ENCODE assay signal across 9 cellular contexts in the genomic region with DNA sequence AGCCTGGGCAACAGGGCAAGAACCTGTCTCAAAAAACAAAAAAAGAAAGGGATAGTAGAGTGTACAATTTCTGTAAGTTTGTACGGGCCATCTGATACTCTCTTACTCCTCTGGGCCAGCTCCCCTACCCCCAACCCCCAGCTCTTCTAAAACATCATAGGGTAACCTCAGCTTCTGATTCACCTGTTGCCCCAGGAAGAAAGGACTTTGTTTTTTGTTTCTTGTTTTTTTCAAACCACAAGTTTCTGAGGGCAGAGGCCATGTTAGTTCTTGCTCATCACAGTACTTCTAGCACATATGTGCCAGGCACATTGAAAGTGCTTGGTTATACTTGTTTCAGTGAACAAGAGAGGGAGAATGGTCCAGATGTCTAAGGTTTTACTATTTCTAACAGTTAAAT. TPM values are rescaled to one million over a fixed set of nuclear protein-coding genes. Genes with fewer than 3 reads are reported as not detected.
DNase-seq lines count a peak whose midpoint lies in the region; ATAC-seq, FAIRE-seq and TF ChIP-seq lines count a peak whose summit lies in the region.
"Had no signal": no experiment of that assay in that cellular context is flagged by ENCODE, and none has a peak within 500 bp of the region (broad histone marks: within the 10 kb centered on the region; RNA-seq: fewer than 3 reads in every experiment).

No MANE protein-coding gene starts in this region.

- in situ Hi-C loops in HepG2 (cut with HindIII; ENCODE audit: extremely low pct_ligation_motif_present, low pct_unique_long_range_greater_than_20kb) = no loop called here
- in situ Hi-C loops in KBM-7 (cut with MboI; ENCODE audit: low pct_unique_long_range_greater_than_20kb, low sequenced_read_pairs) = no loop called here

- peaks cover 4% of the 10 kb centered on the region for H3K79me1 ChIP-seq in mesenchymal stem cell (replicated peaks; ENCODE audit: low read length, poor library complexity, severe bottlenecking)

- no peaks in the 10 kb centered on the region for H4K20me1 ChIP-seq in HepG2 (ENCODE audit: insufficient read depth, low read length)

- CTCF ChIA-PET in HepG2 (lab: Yijun Ruan, JAX; ENCODE audit: low intra/inter-chr PET ratio, low total read pairs) = no interaction called here

- TF ChIP-seq CTCF in liver (IDR thresholded peaks at IDR 0.05; ENCODE audit: low read depth, low read length, missing input control) = no peak
- no peak for TF ChIP-seq CTCF in HepG2 (CRISPR knock-in tag; IDR thresholded peaks at IDR 0.05)
- no peak for TF ChIP-seq CTCF in right atrium auricular region (IDR thresholded peaks at IDR 0.05)

- H2BK12ac ChIP-seq in mesenchymal stem cell (ENCODE audit: low read length in 2 of 2) = no peak overlapping the region

- H3K27me3 ChIP-seq in liver (ENCODE audit: control insufficient read depth in 4 of 4, insufficient read depth in 4 of 4, low read length in 3 of 4) = no peaks in the 10 kb centered on the region
- H3K27me3 ChIP-seq in HepG2 (ENCODE audit: control insufficient read depth in 1 of 2, insufficient read depth in 2 of 2, low read length in 2 of 2) = no peaks in the 10 kb centered on the region
- H3K27me3 ChIP-seq in mesenchymal stem cell (ENCODE audit: control insufficient read depth in 1 of 2, insufficient read depth in 1 of 2, low read length in 2 of 2) = no peaks in the 10 kb centered on the region
- no peaks in the 10 kb centered on the region for H3K27me3 ChIP-seq in right atrium auricular region

- H2AK5ac ChIP-seq in mesenchymal stem cell (ENCODE audit: low read length, severe bottlenecking) = no peak overlapping the region

- no peak for DNase-seq in HepG2 (ENCODE audit: low spot score)
- peak; percentile 33 to 40 for DNase-seq in activated T-cell treated with anti-CD3 and anti-CD28 coated beads, Interleukin-2, amount 50 U/mL, for 48 hours
- DNase-seq in substantia nigra (lab: John Stamatoyannopoulos, UW) = no peak
- DNase-seq in KBM-7 = no peak
- DNase-seq in mesenchymal stem cell = no peak
- DNase-seq in right atrium auricular region (ENCODE audit: low spot score) = no peak

- H2BK120ac ChIP-seq in mesenchymal stem cell (ENCODE audit: low read depth, low read length) = no peak overlapping the region

- H3K4me3 ChIP-seq in liver (ENCODE audit: low read depth in 1 of 3, low read length in 3 of 3) = no peak overlapping the region
- H3K4me3 ChIP-seq in HepG2 (replicated peaks in 1 of 3; ENCODE audit: insufficient read depth in 1 of 3, low read depth in 2 of 3, low read length in 3 of 3) = no peak overlapping the region
- H3K4me3 ChIP-seq in mesenchymal stem cell (ENCODE audit: insufficient read depth in 1 of 2, low read depth in 1 of 2, low read length in 2 of 2) = no peak overlapping the region
- H3K4me3 ChIP-seq in right atrium auricular region = no peak overlapping the region

- POLR2A ChIA-PET in HepG2 (lab: Yijun Ruan, JAX) = no interaction called here

- no peak overlapping the region for H2AFZ ChIP-seq in HepG2 (ENCODE audit: low read length)
- H2AFZ ChIP-seq in mesenchymal stem cell (ENCODE audit: low read depth, low read length) = no peak overlapping the region

- H3K18ac ChIP-seq in mesenchymal stem cell (ENCODE audit: low read depth in 1 of 2, low read length in 2 of 2) = no peak overlapping the region

- H3K79me2 ChIP-seq in HepG2 (ENCODE audit: insufficient read depth, low read length) = no peaks in the 10 kb centered on the region

- H3K23ac ChIP-seq in mesenchymal stem cell (ENCODE audit: low read length in 2 of 2) = no peak overlapping the region

- 89% methylated on average over 1 of the region's 1 CpG for WGBS in liver
- WGBS in HepG2 (ENCODE audit: low lambda C conversion rate) = 94% methylated on average over 1 of the region's 1 CpG
- WGBS in mesenchymal stem cell = no CpG with 5 or more reads among the region's 1 CpG

- no peak overlapping the region for H3K4ac ChIP-seq in mesenchymal stem cell (ENCODE audit: low read depth in 1 of 2, low read length in 2 of 2)

- TF ChIP-seq RAD21 in liver (IDR thresholded peaks at IDR 0.05) (no peak), HepG2 (CRISPR knock-in tag; IDR thresholded peaks at IDR 0.05) (no peak)

- H3K4me1 ChIP-seq in liver (ENCODE audit: control insufficient read depth in 4 of 4, insufficient read depth in 4 of 4, low read length in 3 of 4) (peaks cover 10 to 56% (median 36%) of the 10 kb centered on the region in 4 donors), HepG2 (ENCODE audit: insufficient read depth, low read length) (no peaks in the 10 kb centered on the region), mesenchymal stem cell (ENCODE audit: control insufficient read depth, insufficient read depth, low read depth, low read length) (no peaks in the 10 kb centered on the region), right atrium auricular region (peaks cover 0 to 42% of the 10 kb centered on the region in 2 donors)

- no TSS peak for BruUV-seq in HepG2 (replicated peaks; lab: Mats Ljungman, UMichigan)

- no peak overlapping the region for H3K14ac ChIP-seq in mesenchymal stem cell (ENCODE audit: low read length in 2 of 2)

- FAIRE-seq in HepG2 (lab: Jason Lieb, UNC) = no peak
- FAIRE-seq: colon had no signal

- no peak for TF ChIP-seq POLR2A in HepG2 (IDR thresholded peaks at IDR 0.05; ENCODE audit: insufficient read depth in 1 of 2, low read depth in 2 of 2, low read length in 2 of 2)

- H3K9me3 ChIP-seq in liver (ENCODE audit: control insufficient read depth in 4 of 4, low read length in 3 of 4) (no peaks in the 10 kb centered on the region), HepG2 (ENCODE audit: low read length) (no peaks in the 10 kb centered on the region), mesenchymal stem cell (ENCODE audit: control insufficient read depth, low read length) (no peaks in the 10 kb centered on the region), right atrium auricular region (no peaks in the 10 kb centered on the region)

- ATAC-seq in HepG2 (no peak), HG03064 (IDR thresholded peaks at IDR 0.05; ENCODE audit: low read depth, unreplicated experiment) (peak; percentile 89)

- H3K27ac ChIP-seq in liver (ENCODE audit: low read depth in 1 of 2, low read length in 2 of 2) = no peak overlapping the region
- no peak overlapping the region for H3K27ac ChIP-seq in HepG2 (ENCODE audit: extremely low read length, insufficient read depth, low read length)
- H3K27ac ChIP-seq in substantia nigra (ENCODE audit: low read depth, low read length, poor library complexity, severe bottlenecking) = peak overlapping the region; percentile 2
- H3K27ac ChIP-seq in mesenchymal stem cell (ENCODE audit: low read length, poor library complexity, severe bottlenecking) = no peak overlapping the region
- no peak overlapping the region for H3K27ac ChIP-seq in right atrium auricular region

- H2BK5ac ChIP-seq in mesenchymal stem cell (ENCODE audit: low read depth, low read length, poor library complexity, severe bottlenecking) = no peak overlapping the region

- no peak overlapping the region for H4K91ac ChIP-seq in mesenchymal stem cell (ENCODE audit: low read length)

- intact Hi-C loops in HepG2 (cut with micrococcal nuclease; ENCODE audit: unreplicated experiment) = no loop called here

- H3K9ac ChIP-seq in liver (ENCODE audit: low read depth in 1 of 2, low read length in 2 of 2) = no peak overlapping the region
- H3K9ac ChIP-seq in HepG2 (ENCODE audit: insufficient read depth, low read depth, low read length) = no peak overlapping the region
- no peak overlapping the region for H3K9ac ChIP-seq in mesenchymal stem cell (ENCODE audit: low read length)

- H3K36me3 ChIP-seq in liver (ENCODE audit: control insufficient read depth in 4 of 4, insufficient read depth in 3 of 4, low read depth in 1 of 4, low read length in 3 of 4) (peaks cover 2 to 36% (median 8%) of the 10 kb centered on the region in 4 donors), HepG2 (replicated peaks in 1 of 2; ENCODE audit: control insufficient read depth in 1 of 2, insufficient read depth in 2 of 2, low read length in 2 of 2) (no peaks in the 10 kb centered on the region; a peak in 1 of 5 replicates), mesenchymal stem cell (ENCODE audit: control insufficient read depth in 1 of 2, insufficient read depth in 2 of 2, low read depth in 1 of 2, low read length in 2 of 2) (peaks cover 0 to 86% of the 10 kb centered on the region in 2 experiments), right atrium auricular region (peaks cover 21% of the 10 kb centered on the region)

- H3K4me2 ChIP-seq in HepG2 (ENCODE audit: low read depth, low read length) (no peak overlapping the region), mesenchymal stem cell (ENCODE audit: low read length, poor library complexity, severe bottlenecking) (no peak overlapping the region)

- H4K8ac ChIP-seq in mesenchymal stem cell (ENCODE audit: low read length) = no peak overlapping the region

- no peak for TF ChIP-seq EP300 in HepG2 (IDR thresholded peaks at IDR 0.05; ENCODE audit: low read depth in 2 of 2, low read length in 2 of 2)
- TF ChIP-seq EP300 in HepG2 (CRISPR knock-in tag; IDR thresholded peaks at IDR 0.05; ENCODE audit: borderline replicate concordance) = no peak

- no peak overlapping the region for H2BK15ac ChIP-seq in mesenchymal stem cell (ENCODE audit: low read depth, poor library complexity, severe bottlenecking)

RNA-seq across cellular contexts. Expression of a gene that starts 20.2 kb away (rescaled TPM):
- total RNA-seq in liver = 10 to 100 TPM; 31.4 to 77.8 TPM
- 10 to 100 TPM; 12.8 to 20.9 TPM for polyA plus RNA-seq in liver
- total RNA-seq in HepG2 (2016; rRNA removed; fragmentation: Illumina TruSeq; extraction: Trizol) = 5.5 and 6.6 TPM in 2 replicates
- total RNA-seq in HepG2 (2016; cell fraction: cytosol; rRNA removed; fragmentation: Illumina TruSeq; extraction: Trizol; ENCODE audit: low read depth) = 2.3 and 2.7 TPM in 2 replicates
- total RNA-seq in HepG2 (2016; cell fraction: insoluble cytoplasmic fraction; rRNA removed; fragmentation: Illumina TruSeq; extraction: Trizol) = 6.3 and 6.6 TPM in 2 replicates
- total RNA-seq in HepG2 (2016; cell fraction: membrane; rRNA removed; fragmentation: Illumina TruSeq; extraction: Trizol) = 2.8 and 3.8 TPM in 2 replicates
- total RNA-seq in HepG2 (2016; cell fraction: nucleus; rRNA removed; fragmentation: Illumina TruSeq; extraction: Trizol) = 20.3 and 22.5 TPM in 2 replicates
- polyA plus RNA-seq in HepG2 (2011; rRNA removed) = 15.2 and 16.3 TPM in 2 replicates
- 2.8 and 6.1 TPM in 2 replicates for polyA plus RNA-seq in HepG2 (2011; cell fraction: cytosol; rRNA removed)
- polyA plus RNA-seq in HepG2 (2011; cell fraction: nucleus; rRNA removed) = 26.4 and 35.0 TPM in 2 replicates
- polyA plus RNA-seq in HepG2 (2012) = 10.2 and 13.6 TPM in 2 replicates
- polyA plus RNA-seq in HepG2 (2016; cell fraction: cytosol; fragmentation: Illumina TruSeq; extraction: Trizol; ENCODE audit: low read depth) = 0.59 and 0.75 TPM in 2 replicates
- polyA plus RNA-seq in HepG2 (2016; cell fraction: insoluble cytoplasmic fraction; fragmentation: Illumina TruSeq; extraction: Trizol; ENCODE audit: low read depth) = 6.0 TPM in 2 replicates
- polyA plus RNA-seq in HepG2 (2016; cell fraction: membrane; fragmentation: Illumina TruSeq; extraction: Trizol; ENCODE audit: low read depth) = 0.95 and 1.4 TPM in 2 replicates
- 28.7 and 35.9 TPM in 2 replicates for polyA plus RNA-seq in HepG2 (2016; cell fraction: nucleus; fragmentation: Illumina TruSeq; extraction: Trizol; ENCODE audit: insufficient read depth, low read depth)
- 13.2 and 17.2 TPM in 2 replicates for polyA minus RNA-seq in HepG2 (2011; rRNA and poly(A)+ RNA removed; ENCODE audit: low replicate concordance)
- 5.5 and 12.6 TPM in 2 replicates for polyA minus RNA-seq in HepG2 (2011; cell fraction: cytosol; rRNA and poly(A)+ RNA removed)
- 70.6 and 77.7 TPM in 2 replicates for polyA minus RNA-seq in HepG2 (2011; cell fraction: nucleus; rRNA and poly(A)+ RNA removed)
- polyA plus RNA-seq in mesenchymal stem cell (2013, experiment 1 of 2) = 12.8 TPM
- 12.2 TPM for polyA plus RNA-seq in mesenchymal stem cell (2013, experiment 2 of 2)
- 10 to 100 TPM; 21.6 to 36.7 TPM for total RNA-seq in right atrium auricular region

Comparison
In these comparisons a context has a peak if more than half of its experiments do, and no peak if none do; other contexts are left out.
1. DNase-seq: peak in activated T-cell treated with anti-CD3 and anti-CD28 coated beads, Interleukin-2, amount 50 U/mL, for 48 hours (2 of 2); none in HepG2 (single experiment), substantia nigra (0 of 49), KBM-7 (single experiment), mesenchymal stem cell (single experiment) and right atrium auricular region (single experiment).